7 cellular contexts compared by ENCODE assay signal in genomic region chrX:35292522-35292921, GRCh38.
"Had no signal": no experiment of that assay in that cellular context is flagged by ENCODE, and none has a peak within 500 bp of the region (broad histone marks: within the 10 kb centered on the region; RNA-seq: fewer than 3 reads in every experiment).

No MANE protein-coding gene starts in this region.

- FAIRE-seq: HTR-8/SVneo, K562 had no signal

- H3K4me3 ChIP-seq: K562 had no signal

- H3K9ac ChIP-seq: KMS-11 had no signal

- H3K27ac ChIP-seq: HL-60, KMS-11 had no signal

- DNase-seq: IMR-90, KBM-7, KG1 had no signal

- ATAC-seq: K562 had no signal

- H3K4me2 ChIP-seq: KMS-11 had no signal
